8 cellular contexts compared by ENCODE assay signal in the genomic region with DNA sequence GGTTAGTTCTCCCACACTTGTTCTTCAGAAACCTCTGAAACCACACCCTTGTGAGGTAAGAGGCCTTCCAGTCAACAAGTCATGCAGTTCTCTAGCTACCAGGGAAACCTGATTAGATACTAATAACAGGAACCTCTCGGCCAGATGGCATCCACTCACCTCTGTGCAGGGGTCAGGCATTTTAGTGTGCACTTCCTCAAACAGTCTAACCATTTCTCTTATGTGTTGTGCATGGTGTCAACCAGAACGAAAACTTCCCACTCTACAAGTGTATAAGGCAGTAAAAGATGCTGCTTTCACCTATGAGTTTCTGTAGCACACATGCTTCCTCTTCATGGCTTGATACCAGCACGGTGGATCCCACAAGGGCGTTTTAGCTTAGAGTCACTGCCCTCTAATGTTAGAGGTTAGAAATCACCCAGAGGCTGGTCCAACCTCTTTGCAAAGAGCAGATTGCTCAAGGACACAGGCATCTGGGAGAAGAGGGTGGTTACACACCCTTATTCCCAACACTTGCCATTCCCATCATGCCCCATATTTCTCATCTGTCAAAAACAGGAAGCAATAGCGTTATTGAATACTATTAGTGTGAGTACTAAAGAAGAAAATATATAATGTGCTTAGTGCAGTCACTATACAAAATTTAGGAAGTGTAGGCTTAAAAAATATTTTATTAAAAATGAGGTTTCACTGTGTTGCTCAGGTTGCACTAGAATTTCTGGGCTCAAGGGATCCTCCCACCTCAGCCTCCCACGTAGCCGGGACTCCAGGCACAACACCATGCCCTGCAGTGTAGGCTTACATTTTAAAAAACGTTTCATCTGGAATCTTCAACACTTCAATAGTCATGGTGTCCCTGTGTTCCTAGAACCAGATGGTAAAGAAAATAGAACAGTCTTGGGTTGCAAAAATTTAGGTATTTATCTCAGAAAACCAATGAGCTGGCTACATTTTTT. TPM values are rescaled to one million over a fixed set of nuclear protein-coding genes. Genes with fewer than 3 reads are reported as not detected.
DNase-seq lines count a peak whose midpoint lies in the region; ATAC-seq, FAIRE-seq and TF ChIP-seq lines count a peak whose summit lies in the region.

No MANE protein-coding gene starts in this region.

- no peak for FAIRE-seq in bronchial epithelial cell (lab: Jason Lieb, UNC)

- H3K4me3 ChIP-seq in bronchial epithelial cell (ENCODE audit: low read depth, low read length) = no peak overlapping the region

- no peaks in the 10 kb centered on the region for H3K27me3 ChIP-seq in bronchial epithelial cell (ENCODE audit: control insufficient read depth, insufficient read depth, low read length)

- H3K36me3 ChIP-seq in bronchial epithelial cell (ENCODE audit: control insufficient read depth, insufficient read depth, low read length) = no peaks in the 10 kb centered on the region

- ATAC-seq in GM19463 (IDR thresholded peaks at IDR 0.05; ENCODE audit: unreplicated experiment) = peak; percentile 97
- peak; percentile 93 for ATAC-seq in HG03442 (IDR thresholded peaks at IDR 0.05; ENCODE audit: unreplicated experiment)
- peak; percentile 96 for ATAC-seq in left lobe of liver

- peak; percentile 45 for TF ChIP-seq CTCF in bronchial epithelial cell (IDR thresholded peaks at IDR 0.05; ENCODE audit: insufficient read depth, low read length, severe bottlenecking)

- peak; percentile 31 for DNase-seq in NCI-H2227 (lab: John Stamatoyannopoulos, UW; ENCODE audit: unreplicated experiment)
- DNase-seq in NCI-H2227 treated with DMSO at 0.1 percent for 48 hours (lab: John Stamatoyannopoulos, UW) = no peak
- DNase-seq in OCI-M1 (lab: John Stamatoyannopoulos, UW) = peak; percentile 91
- peak; percentile 99 for DNase-seq in bronchial epithelial cell (ENCODE audit: low read depth)
- DNase-seq in left lobe of liver (ENCODE audit: low spot score) = peak; percentile 59
- no peak for DNase-seq in NCI-H1436 (lab: John Stamatoyannopoulos, UW)

RNA-seq across cellular contexts. Expression of a gene that starts 34.5 kb away (rescaled TPM):
- 47.7 and 48.5 TPM in 2 replicates for total RNA-seq in bronchial epithelial cell
- total RNA-seq in left lobe of liver = 7.8 TPM

RNA-seq across cellular contexts. Expression of a gene that starts 59.2 kb away (rescaled TPM):
- total RNA-seq in bronchial epithelial cell (187 and 199 TPM in 2 replicates), left lobe of liver (20.1 TPM)

Comparison
In these comparisons a context has a peak if more than half of its experiments do, and no peak if none do; other contexts are left out.
1. DNase-seq: peak in NCI-H2227 (single experiment), OCI-M1 (single experiment), bronchial epithelial cell (single experiment) and left lobe of liver (single experiment); none in NCI-H2227 treated with DMSO at 0.1 percent for 48 hours (single experiment) and NCI-H1436 (single experiment).
2. Peak in every context shown above with its lines, with median percentiles within 50 percentile points of each other: ATAC-seq.